ENCODE assay signal across 1 cellular context in the genomic region with DNA sequence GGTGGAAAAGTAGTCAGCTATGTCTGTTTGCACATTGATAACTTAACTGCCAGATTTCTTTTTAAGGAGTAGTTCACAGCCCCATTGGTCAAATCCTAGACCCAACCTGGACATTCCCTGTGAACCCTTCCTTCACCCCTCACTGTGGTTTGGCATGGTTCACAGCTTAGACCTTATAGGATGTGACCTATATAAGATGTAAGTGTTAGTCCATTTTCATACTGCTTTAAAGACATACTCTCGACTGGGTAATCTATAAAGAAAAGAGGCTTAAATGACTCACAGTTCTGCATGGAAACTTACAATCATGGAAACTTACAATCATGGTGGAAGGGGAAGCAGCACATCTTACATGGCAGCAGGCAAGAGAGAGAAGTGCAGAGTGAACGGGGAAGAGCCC.
TF ChIP-seq lines count a peak whose summit lies in the region.

No MANE protein-coding gene starts in this region.

TF ChIP-seq in SK-N-SH treated with all-trans-retinoic acid at 6 μM for 48 hours, 23 proteins besides CTCF, POLR2A, EP300 and RAD21 (continued from another document):
- TF ChIP-seq, protein P1, sequence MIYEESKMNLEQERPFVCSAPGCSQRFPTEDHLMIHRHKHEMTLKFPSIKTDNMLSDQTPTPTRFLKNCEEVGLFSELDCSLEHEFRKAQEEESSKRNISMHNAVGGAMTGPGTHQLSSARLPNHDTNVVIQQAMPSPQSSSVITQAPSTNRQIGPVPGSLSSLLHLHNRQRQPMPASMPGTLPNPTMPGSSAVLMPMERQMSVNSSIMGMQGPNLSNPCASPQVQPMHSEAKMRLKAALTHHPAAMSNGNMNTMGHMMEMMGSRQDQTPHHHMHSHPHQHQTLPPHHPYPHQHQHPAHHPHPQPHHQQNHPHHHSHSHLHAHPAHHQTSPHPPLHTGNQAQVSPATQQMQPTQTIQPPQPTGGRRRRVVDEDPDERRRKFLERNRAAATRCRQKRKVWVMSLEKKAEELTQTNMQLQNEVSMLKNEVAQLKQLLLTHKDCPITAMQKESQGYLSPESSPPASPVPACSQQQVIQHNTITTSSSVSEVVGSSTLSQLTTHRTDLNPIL (CRISPR knock-in tag; IDR thresholded peaks at IDR 0.05; ENCODE audit: low read depth): no peak
- TF ChIP-seq ISL1 (CRISPR knock-in tag; IDR thresholded peaks at IDR 0.05): no peak
- peak; percentile 89 for TF ChIP-seq ZNF70 (CRISPR knock-in tag; IDR thresholded peaks at IDR 0.05)
- TF ChIP-seq ARNTL (CRISPR knock-in tag; IDR thresholded peaks at IDR 0.05; ENCODE audit: borderline replicate concordance, low read depth): no peak
- TF ChIP-seq OSR1 (CRISPR knock-in tag; IDR thresholded peaks at IDR 0.05): no peak
TF ChIP-seq in SK-N-SH treated with all-trans-retinoic acid at 6 μM for 48 hours: peak in this region for 1.
